ENCODE assay signal across 8 cellular contexts in the genomic region with DNA sequence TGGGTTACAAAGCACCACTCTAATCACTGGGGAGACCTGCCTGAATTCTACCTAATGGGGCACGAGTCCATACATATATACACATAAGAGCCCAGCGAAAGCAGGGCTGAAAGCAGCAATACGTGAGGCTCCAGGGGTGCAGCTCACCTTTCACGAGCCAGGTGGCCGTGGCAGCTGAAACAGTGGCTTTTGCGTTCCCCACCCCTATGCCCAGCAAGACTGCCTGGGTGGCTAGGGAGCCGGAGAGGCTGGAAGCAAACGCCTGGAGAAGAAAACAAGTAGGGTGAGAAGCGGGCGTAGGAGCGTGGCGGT. TPM values are rescaled to one million over a fixed set of nuclear protein-coding genes. Genes with fewer than 3 reads are reported as not detected.
DNase-seq lines count a peak whose midpoint lies in the region; TF ChIP-seq lines count a peak whose summit lies in the region.

No MANE protein-coding gene starts in this region.

- no peaks in the 10 kb centered on the region for H3K4me1 ChIP-seq in SJCRH30

- CTCF ChIA-PET in activated CD4-positive, alpha-beta T cell treated with anti-CD3 and anti-CD28 coated beads, Interleukin-2, amount 10 ng/mL, durations not matched to agents 7 days and 5 days (lab: Charles Lee) = interaction anchor here (1.3 to 2.3 kb wide), 2 partner anchors 11 to 366 kb away, joined by 3 to 6 read pairs; a partner anchor contains a TSS

- no peaks in the 10 kb centered on the region for H3K27me3 Mint-ChIP-seq in activated CD4-positive, alpha-beta T cell treated with anti-CD3 and anti-CD28 coated beads, Interleukin-2, amount 10 ng/mL, durations not matched to agents 7 days and 5 days

- H3K36me3 ChIP-seq in SJCRH30 = peaks cover 3% of the 10 kb centered on the region; the same call in 1 of the 2 replicates

- H3K27ac Mint-ChIP-seq in activated CD4-positive, alpha-beta T cell treated with anti-CD3 and anti-CD28 coated beads, Interleukin-2, amount 10 ng/mL, durations not matched to agents 7 days and 5 days = peak overlapping the region; percentile 98

- peak overlapping the region; percentile 94 for H3K4me3 Mint-ChIP-seq in activated CD4-positive, alpha-beta T cell treated with anti-CD3 and anti-CD28 coated beads, Interleukin-2, amount 10 ng/mL, durations not matched to agents 7 days and 5 days

- H3K27ac ChIP-seq in SJCRH30 = peak overlapping the region; percentile 96

- TF ChIP-seq CTCF in fibroblast of the aortic adventitia (IDR thresholded peaks at IDR 0.05; ENCODE audit: insufficient read depth, low read length) = no peak

- peaks cover 2% of the 10 kb centered on the region for H3K9me3 Mint-ChIP-seq in activated CD4-positive, alpha-beta T cell treated with anti-CD3 and anti-CD28 coated beads, Interleukin-2, amount 10 ng/mL, durations not matched to agents 7 days and 5 days

- peaks cover 14% of the 10 kb centered on the region for H3K36me3 Mint-ChIP-seq in activated CD4-positive, alpha-beta T cell treated with anti-CD3 and anti-CD28 coated beads, Interleukin-2, amount 10 ng/mL, durations not matched to agents 7 days and 5 days (ENCODE audit: low read depth)

- no peaks in the 10 kb centered on the region for H3K9me3 ChIP-seq in SJCRH30 (replicated peaks)

- peaks cover 50% of the 10 kb centered on the region for H3K4me1 Mint-ChIP-seq in activated CD4-positive, alpha-beta T cell treated with anti-CD3 and anti-CD28 coated beads, Interleukin-2, amount 10 ng/mL, durations not matched to agents 7 days and 5 days

- no peaks in the 10 kb centered on the region for H3K27me3 ChIP-seq in SJCRH30

- POLR2A ChIA-PET in activated CD4-positive, alpha-beta T cell treated with anti-CD3 and anti-CD28 coated beads, Interleukin-2, amount 10 ng/mL, durations not matched to agents 7 days and 5 days (lab: Charles Lee) = no interaction called here

- DNase-seq in activated CD4-positive, alpha-beta T cell treated with anti-CD3 and anti-CD28 coated beads, Interleukin-2, amount 10 ng/mL, durations not matched to agents 7 days and 5 days = no peak
- no peak for DNase-seq in activated CD4-positive, alpha-beta T cell treated with anti-CD3 and anti-CD28 coated beads for 4 hours
- no peak for DNase-seq in SJCRH30
- DNase-seq in fibroblast of the aortic adventitia (ENCODE audit: low read depth) = no peak
- DNase-seq in skeletal muscle cell (ENCODE audit: low read depth) = no peak
- DNase-seq in SIG-M5 treated with dmso at 0.1 percent for 504 hours (lab: John Stamatoyannopoulos, UW; ENCODE audit: unreplicated experiment) = no peak
- no peak for DNase-seq in NCI-H2227 (lab: John Stamatoyannopoulos, UW; ENCODE audit: unreplicated experiment)
- no peak for DNase-seq in activated CD4-positive, CD25-positive, alpha-beta regulatory T cell (lab: John Stamatoyannopoulos, UW)

- peak overlapping the region; percentile 100 for H3K4me3 ChIP-seq in SJCRH30
- H3K4me3 ChIP-seq in fibroblast of the aortic adventitia (ENCODE audit: low read depth, low read length) = peak overlapping the region; percentile 94
- H3K4me3 ChIP-seq in skeletal muscle cell (ENCODE audit: low read depth, low read length) = peak overlapping the region; percentile 69

RNA-seq across cellular contexts. Expression of a gene that starts 0.6 kb away (rescaled TPM):
- 10 to 100 TPM; 39.5 to 43.7 TPM for total RNA-seq in activated CD4-positive, alpha-beta T cell treated with anti-CD3 and anti-CD28 coated beads, Interleukin-2, amount 10 ng/mL, durations not matched to agents 7 days and 5 days
- 20.8 and 21.0 TPM in 2 replicates for total RNA-seq in SJCRH30 (2014; rRNA removed; shearing (Covaris generic))
- 45.5 and 50.0 TPM in 2 replicates for total RNA-seq in fibroblast of the aortic adventitia (ENCODE audit: low replicate concordance)

RNA-seq across cellular contexts. Expression of a gene that starts 20.1 kb away (rescaled TPM):
- not detected for total RNA-seq in activated CD4-positive, alpha-beta T cell treated with anti-CD3 and anti-CD28 coated beads, Interleukin-2, amount 10 ng/mL, durations not matched to agents 7 days and 5 days
- total RNA-seq in SJCRH30 (2014; rRNA removed; shearing (Covaris generic)) = not detected in 2 replicates
- total RNA-seq in fibroblast of the aortic adventitia (ENCODE audit: low replicate concordance) = not detected in 2 replicates

RNA-seq across cellular contexts. Expression of a gene that starts 24.6 kb away (rescaled TPM):
- total RNA-seq in activated CD4-positive, alpha-beta T cell treated with anti-CD3 and anti-CD28 coated beads, Interleukin-2, amount 10 ng/mL, durations not matched to agents 7 days and 5 days = under 1 TPM in 1 of 2 experiments, not detected in 1; 0.52 TPM
- 0.04 TPM in 1 of 2 replicates, not detected in the other for total RNA-seq in SJCRH30 (2014; rRNA removed; shearing (Covaris generic))
- not detected in 2 replicates for total RNA-seq in fibroblast of the aortic adventitia (ENCODE audit: low replicate concordance)

RNA-seq across cellular contexts. Expression of a gene that starts 35.6 kb away (rescaled TPM):
- total RNA-seq in activated CD4-positive, alpha-beta T cell treated with anti-CD3 and anti-CD28 coated beads, Interleukin-2, amount 10 ng/mL, durations not matched to agents 7 days and 5 days = under 1 TPM; 0.20 to 0.48 TPM
- 12.9 and 13.1 TPM in 2 replicates for total RNA-seq in SJCRH30 (2014; rRNA removed; shearing (Covaris generic))
- 30.3 and 56.7 TPM in 2 replicates for total RNA-seq in fibroblast of the aortic adventitia (ENCODE audit: low replicate concordance)

RNA-seq across cellular contexts. Expression of a gene that starts 48.3 kb away (rescaled TPM):
- 10 to 100 TPM; 11.4 to 12.3 TPM for total RNA-seq in activated CD4-positive, alpha-beta T cell treated with anti-CD3 and anti-CD28 coated beads, Interleukin-2, amount 10 ng/mL, durations not matched to agents 7 days and 5 days
- total RNA-seq in SJCRH30 (2014; rRNA removed; shearing (Covaris generic)) = 6.1 and 6.7 TPM in 2 replicates
- 7.4 and 16.9 TPM in 2 replicates for total RNA-seq in fibroblast of the aortic adventitia (ENCODE audit: low replicate concordance)
